ENCODE assay signal across 8 cellular contexts in genomic region chr10:102132563-102133372, GRCh38. TPM values are rescaled to one million over a fixed set of nuclear protein-coding genes. Genes with fewer than 3 reads are reported as not detected.
DNase-seq lines count a peak whose midpoint lies in the region; ATAC-seq and TF ChIP-seq lines count a peak whose summit lies in the region.

Gene PPRC1, plus strand, starts transcription at chr10:102133040. Its CDS starts 29 bp downstream, at chr10:102133069.

- H4K20me1 ChIP-seq in SK-N-SH (ENCODE audit: insufficient read depth), result peaks cover 39% of the 10 kb centered on the region

- DNase-seq in NCI-H1048 (lab: John Stamatoyannopoulos, UW) (peak; percentile 94), SK-N-SH (peak; percentile 95), germinal center (ENCODE audit: low spot score) (peak; percentile 96), nucleus accumbens (lab: John Stamatoyannopoulos, UW) (peak; percentile 86 to 100 (median 98)), suprapubic skin (ENCODE audit: low spot score in 2 of 2) (peak; percentile 99)
- peak; percentile 98 for DNase-seq in activated naive CD4-positive, alpha-beta T cell treated with anti-CD3 and anti-CD28 coated beads, Interleukin-2, amount 50 U/mL, for 16 hours

- peak; percentile 72 for TF ChIP-seq RAD21 in SK-N-SH (IDR thresholded peaks at IDR 0.05; ENCODE audit: low read length)

- peak within 1 kb of the TSS; percentile 80 to 91 for H3K27ac ChIP-seq in SK-N-SH (ENCODE audit: low read depth in 2 of 2, low read length in 1 of 2)
- peak within 1 kb of the TSS; percentile 96 for H3K27ac ChIP-seq in suprapubic skin

- peaks cover 15% of the 10 kb centered on the region for H3F3A ChIP-seq in SK-N-SH (replicated peaks; ENCODE audit: insufficient read depth)

- H3K36me3 ChIP-seq in SK-N-SH (replicated peaks in 1 of 2; ENCODE audit: control insufficient read depth in 1 of 2, insufficient read depth in 2 of 2, low read length in 1 of 2) (peaks cover 6 to 8% of the 10 kb centered on the region in 2 experiments), suprapubic skin (peaks cover under 1% of the 10 kb centered on the region)

- peak; percentile 72 for TF ChIP-seq POLR2A in GM10847 (IDR thresholded peaks at IDR 0.05; ENCODE audit: extremely low read depth, insufficient read length)
- peak; percentile 47 to 62 for TF ChIP-seq POLR2A in suprapubic skin (IDR thresholded peaks at IDR 0.05)

- TF ChIP-seq CTCF in SK-N-SH (IDR thresholded peaks at IDR 0.05) (peak; percentile 97), suprapubic skin (IDR thresholded peaks at IDR 0.05) (peak; percentile 84 to 85)

- H3K4me3 ChIP-seq in SK-N-SH (ENCODE audit: low read depth in 2 of 2, low read length in 1 of 2), result peak within 1 kb of the TSS; percentile 90 to 99
- peak within 1 kb of the TSS; percentile 98 for H3K4me3 ChIP-seq in suprapubic skin

- H3K9me3 ChIP-seq in SK-N-SH (no peaks in the 10 kb centered on the region), suprapubic skin (no peaks in the 10 kb centered on the region)

- TF ChIP-seq EP300 in SK-N-SH (IDR thresholded peaks at IDR 0.05; ENCODE audit: borderline replicate concordance in 1 of 2, low read depth in 1 of 2, low read length in 1 of 2) (no peak), suprapubic skin (IDR thresholded peaks at IDR 0.05) (no peak)

- H3K4me1 ChIP-seq in SK-N-SH (ENCODE audit: control insufficient read depth in 1 of 2, insufficient read depth in 2 of 2, low read depth in 1 of 2, low read length in 1 of 2) (peaks cover 13 to 18% of the 10 kb centered on the region in 2 experiments; a peak in 2 of 4 replicates), suprapubic skin (peaks cover 40% of the 10 kb centered on the region)

- POLR2A ChIA-PET in SK-N-SH (lab: Yijun Ruan, JAX), result interaction anchor here (1.0 kb wide), 1 partner anchor 219 kb away, joined by 3 read pairs; no protein-coding TSS in a partner anchor

- H2AFZ ChIP-seq in SK-N-SH (ENCODE audit: low read depth), result peak within 1 kb of the TSS; percentile 83

- CTCF ChIA-PET in SK-N-SH (lab: Yijun Ruan, JAX), result interaction anchor here (0.6 to 2.5 kb wide), 15 partner anchors 10 to 1295 kb away, joined by 3 to 39 read pairs (median 4); partner anchors contain the start of gene GBF1

- no peaks in the 10 kb centered on the region for H3K9me2 ChIP-seq in SK-N-SH

- peak within 1 kb of the TSS; percentile 97 for H3K9ac ChIP-seq in SK-N-SH

- peaks cover 50% of the 10 kb centered on the region for H3K79me2 ChIP-seq in SK-N-SH (ENCODE audit: insufficient read depth)

- no peaks in the 10 kb centered on the region for H3K27me3 ChIP-seq in SK-N-SH (ENCODE audit: insufficient read depth)
- H3K27me3 ChIP-seq in suprapubic skin, result no peaks in the 10 kb centered on the region

- ATAC-seq in HG02588 (IDR thresholded peaks at IDR 0.05; ENCODE audit: unreplicated experiment), result peak; percentile 92

- under 1% methylated on average over 31 of the region's 64 CpGs for WGBS in SK-N-SH (ENCODE audit: low lambda C conversion rate)
- WGBS in suprapubic skin, result under 1% methylated on average over 29 of the region's 64 CpGs

- H3K4me2 ChIP-seq in SK-N-SH, result peak within 1 kb of the TSS; percentile 69

TF ChIP-seq in SK-N-SH, 30 proteins besides CTCF, POLR2A, EP300 and RAD21 (continues in another document):
- no peak for TF ChIP-seq FOSL2 (IDR thresholded peaks at IDR 0.05; ENCODE audit: borderline replicate concordance, low read depth)
- peak; percentile 68 for TF ChIP-seq POLR2AphosphoS5 (IDR thresholded peaks at IDR 0.05; ENCODE audit: low read depth, low read length)
- peak; percentile 97 for TF ChIP-seq CHD2 (IDR thresholded peaks at IDR 0.05; ENCODE audit: low read length, partially characterized antibody)
- no peak for TF ChIP-seq FOXM1 (IDR thresholded peaks at IDR 0.05; ENCODE audit: low read depth)
- no peak for TF ChIP-seq JUND (IDR thresholded peaks at IDR 0.05)
- TF ChIP-seq TAF1 (IDR thresholded peaks at IDR 0.05; ENCODE audit: borderline replicate concordance, low read depth, low read length), result peak; percentile 96
- peak; percentile 88; the same call in 1 of the 2 replicates for TF ChIP-seq MXI1 (IDR thresholded peaks at IDR 0.05; ENCODE audit: low read depth, low read length)
- TF ChIP-seq RCOR1 (IDR thresholded peaks at IDR 0.05; ENCODE audit: low read length), result no peak
- TF ChIP-seq SMC3 (IDR thresholded peaks at IDR 0.05; ENCODE audit: low read depth, low read length), result peak; percentile 61
- no peak for TF ChIP-seq USF2 (IDR thresholded peaks at IDR 0.05; ENCODE audit: borderline replicate concordance, low read depth, low read length)
- peak; percentile 81 for TF ChIP-seq GABPA (IDR thresholded peaks at IDR 0.05; ENCODE audit: low read depth)
- TF ChIP-seq IRF3 (IDR thresholded peaks at IDR 0.05; ENCODE audit: low read depth, low read length), result no peak
- no peak for TF ChIP-seq RFX5 (IDR thresholded peaks at IDR 0.05; ENCODE audit: low read length)
- no peak for TF ChIP-seq NRF1 (IDR thresholded peaks at IDR 0.05; ENCODE audit: low read depth, low read length)
- no peak for TF ChIP-seq FOXJ3 (CRISPR knock-in tag; IDR thresholded peaks at IDR 0.05)
- TF ChIP-seq ELF1 (IDR thresholded peaks at IDR 0.05), result peak; percentile 84
- TF ChIP-seq PBX3 (IDR thresholded peaks at IDR 0.05), result no peak
- peak; percentile 86; the same call in 1 of the 2 replicates for TF ChIP-seq SIN3A (IDR thresholded peaks at IDR 0.05; ENCODE audit: borderline replicate concordance, low read depth, low read length)
- TF ChIP-seq ZBTB33 (IDR thresholded peaks at IDR 0.05; ENCODE audit: borderline replicate concordance, low read depth), result peak; percentile 86
- no peak for TF ChIP-seq NFIC (IDR thresholded peaks at IDR 0.05; ENCODE audit: borderline replicate concordance)
- TF ChIP-seq YY1 (IDR thresholded peaks at IDR 0.05; ENCODE audit: low read depth), result peak; percentile 96
- TF ChIP-seq TEAD4 (IDR thresholded peaks at IDR 0.05; ENCODE audit: borderline replicate concordance, insufficient read depth), result no peak
- no peak for TF ChIP-seq GATA2 (CRISPR knock-in tag; IDR thresholded peaks at IDR 0.05)
- TF ChIP-seq EZH2phosphoT487 (IDR thresholded peaks at IDR 0.05; ENCODE audit: borderline replicate concordance, low read depth), result no peak
- TF ChIP-seq TCF12 (IDR thresholded peaks at IDR 0.05), result peak; percentile 12; the same call in 1 of the 2 replicates
- TF ChIP-seq RXRA (IDR thresholded peaks at IDR 0.05; ENCODE audit: borderline replicate concordance, low read depth), result no peak

RNA-seq across cellular contexts. Expression of gene PPRC1, which starts in this region (rescaled TPM):
- polyA plus RNA-seq in SK-N-SH (2012; rRNA removed), result 22.6 and 23.1 TPM in 2 replicates
- 9.6 and 13.0 TPM in 2 replicates for polyA plus RNA-seq in SK-N-SH (2012; cell fraction: cytosol; rRNA removed)
- 77.6 and 92.4 TPM in 2 replicates for polyA plus RNA-seq in SK-N-SH (2012; cell fraction: nucleus; rRNA removed)
- total RNA-seq in suprapubic skin, result 10 to 100 TPM; 42.6 to 80.0 (median 55.2) TPM

Comparison
In these comparisons a context has a peak if more than half of its experiments do, and no peak if none do; other contexts are left out.
1. Peak in every context shown above with its lines: DNase-seq, ATAC-seq, H3K4me3 ChIP-seq and H3K27ac ChIP-seq.